8 cellular contexts compared by ENCODE assay signal in genomic region chr5:120465281-120465961, GRCh38. TPM values are rescaled to one million over a fixed set of nuclear protein-coding genes. Genes with fewer than 3 reads are reported as not detected.
DNase-seq lines count a peak whose midpoint lies in the region; ATAC-seq and TF ChIP-seq lines count a peak whose summit lies in the region.

No MANE protein-coding gene starts in this region.

- H3K36me3 ChIP-seq in MM.1S (replicated peaks; ENCODE audit: insufficient read depth, low read length): no peaks in the 10 kb centered on the region
- H3K36me3 ChIP-seq in suprapubic skin: no peaks in the 10 kb centered on the region

- H3K27me3 ChIP-seq in MM.1S (replicated peaks; ENCODE audit: insufficient read depth, low read length) (peaks cover 15% of the 10 kb centered on the region), suprapubic skin (peaks cover 23% of the 10 kb centered on the region)

- H3F3A ChIP-seq in MM.1S (ENCODE audit: insufficient read depth, low read length): no peaks in the 10 kb centered on the region

- peaks cover 6% of the 10 kb centered on the region for H3K27me3 Mint-ChIP-seq in chondrocyte (ENCODE audit: low read depth)

- DNase-seq in COLO668 (lab: John Stamatoyannopoulos, UW; ENCODE audit: unreplicated experiment) (peak; percentile 9), MM.1S (no peak), chondrocyte (ENCODE audit: low spot score) (peak; percentile 83), left kidney (ENCODE audit: low read depth, low spot score) (peak; percentile 61), suprapubic skin (ENCODE audit: low spot score in 2 of 2) (peak; percentile 60 to 78)

- H3K27ac Mint-ChIP-seq in chondrocyte (ENCODE audit: unreplicated experiment): peak overlapping the region; percentile 61

- no peak overlapping the region for H3K9ac ChIP-seq in MM.1S (ENCODE audit: low read length)

- no peaks in the 10 kb centered on the region for H4K20me1 ChIP-seq in MM.1S (ENCODE audit: insufficient read depth, low read length)

- WGBS in suprapubic skin: 2% methylated on average over 28 of the region's 42 CpGs

- no peaks in the 10 kb centered on the region for H3K9me3 Mint-ChIP-seq in chondrocyte (ENCODE audit: low read depth)

- no peak overlapping the region for H3K4me3 ChIP-seq in MM.1S (ENCODE audit: low read length)
- peak overlapping the region; percentile 64 for H3K4me3 ChIP-seq in suprapubic skin

- peaks cover 46% of the 10 kb centered on the region for H3K4me1 Mint-ChIP-seq in chondrocyte (ENCODE audit: low read depth)

- peak overlapping the region; percentile 96; the same call in 1 of the 2 replicates for H3K4me2 ChIP-seq in MM.1S (ENCODE audit: low read depth, low read length)

- no peaks in the 10 kb centered on the region for H3K36me3 Mint-ChIP-seq in chondrocyte (ENCODE audit: low read depth)

- H3K4me3 Mint-ChIP-seq in chondrocyte (ENCODE audit: unreplicated experiment): peak overlapping the region; percentile 93

- H3K9me3 ChIP-seq in MM.1S (replicated peaks; ENCODE audit: insufficient read depth, low read length) (no peaks in the 10 kb centered on the region), suprapubic skin (no peaks in the 10 kb centered on the region)

- no peaks in the 10 kb centered on the region for H3K79me2 ChIP-seq in MM.1S (ENCODE audit: low read length)

- TF ChIP-seq POLR2A in suprapubic skin (IDR thresholded peaks at IDR 0.05): no peak

- H3K4me1 ChIP-seq in MM.1S (ENCODE audit: low read length) (0 out of 2 replicates have a peak, but pooled peaks cover 6% of the 10 kb centered on the region), suprapubic skin (peaks cover 27% of the 10 kb centered on the region)

- no peak for TF ChIP-seq EP300 in suprapubic skin (IDR thresholded peaks at IDR 0.05)

- no peak for ATAC-seq in GM21381 (IDR thresholded peaks at IDR 0.05; ENCODE audit: unreplicated experiment)
- ATAC-seq in GM18909 (IDR thresholded peaks at IDR 0.05; ENCODE audit: poor library complexity, unreplicated experiment): no peak
- ATAC-seq in HG03442 (IDR thresholded peaks at IDR 0.05; ENCODE audit: unreplicated experiment): no peak

- no peak overlapping the region for H2AFZ ChIP-seq in MM.1S (ENCODE audit: low read length)

- no peak overlapping the region for H3K27ac ChIP-seq in MM.1S (ENCODE audit: low read length)
- peak overlapping the region; percentile 59 for H3K27ac ChIP-seq in suprapubic skin

- TF ChIP-seq CTCF in MM.1S (IDR thresholded peaks at IDR 0.05; ENCODE audit: low read length) (no peak), chondrocyte (IDR thresholded peaks at IDR 0.05) (no peak), suprapubic skin (IDR thresholded peaks at IDR 0.05) (no peak)

- no peaks in the 10 kb centered on the region for H3K9me2 ChIP-seq in MM.1S (replicated peaks; ENCODE audit: insufficient read depth, low read length)

RNA-seq across cellular contexts. Expression of gene PRR16, which starts 1.3 kb away (rescaled TPM):
- total RNA-seq in chondrocyte (10.7 to 38.1 TPM (median 10.7 TPM) in 3 replicates), suprapubic skin (1 to 10 TPM in 2 of 4 donors, under 1 TPM in 2; 0.76 to 1.4 (median 1.0) TPM)
